Comparison of ENCODE assay signal across 7 cellular contexts in genomic region chr4:7335363-7336066, GRCh38.
DNase-seq lines count a peak whose midpoint lies in the region; TF ChIP-seq lines count a peak whose summit lies in the region.

No MANE protein-coding gene starts in this region.

- H3K4me3 ChIP-seq in GM12864 (ENCODE audit: low read depth, low read length) (no peak overlapping the region), liver (ENCODE audit: low read depth in 1 of 3, low read length in 3 of 3) (no peak overlapping the region)
- no peak overlapping the region for H3K4me3 ChIP-seq in Jurkat, Clone E6-1 (ENCODE audit: low read length)

- peaks cover 5% of the 10 kb centered on the region for H3K27me3 Mint-ChIP-seq in chondrocyte (ENCODE audit: low read depth)

- no peaks in the 10 kb centered on the region for H3K9me3 ChIP-seq in liver (ENCODE audit: control insufficient read depth in 4 of 4, low read length in 3 of 4)

- no peak overlapping the region for H3K27ac ChIP-seq in liver (ENCODE audit: low read depth in 1 of 2, low read length in 2 of 2)

- WGBS in liver, result 67% methylated on average over 24 of the region's 24 CpGs

- peaks cover 3% of the 10 kb centered on the region for H3K9me3 Mint-ChIP-seq in chondrocyte (ENCODE audit: low read depth)

- no peak overlapping the region for H3K9ac ChIP-seq in liver (ENCODE audit: low read depth in 1 of 2, low read length in 2 of 2)

- H3K4me1 Mint-ChIP-seq in chondrocyte (ENCODE audit: low read depth), result peaks cover 47% of the 10 kb centered on the region

- peaks cover 0 to 13% (median 5%) of the 10 kb centered on the region in 4 donors for H3K4me1 ChIP-seq in liver (ENCODE audit: control insufficient read depth in 4 of 4, insufficient read depth in 4 of 4, low read length in 3 of 4)

- DNase-seq in GM12864 (ENCODE audit: low read depth) (no peak), UCSD-AML1 (lab: John Stamatoyannopoulos, UW; ENCODE audit: unreplicated experiment) (peak; percentile 72), chondrocyte (ENCODE audit: low spot score) (peak; percentile 92), ureter (ENCODE audit: low spot score) (no peak)
- DNase-seq in Jurkat, Clone E6-1 (ENCODE audit: low read depth, low spot score), result peak; percentile 66
- DNase-seq in stimulated activated CD8-positive, alpha-beta memory T cell treated with anti-CD3 and anti-CD28 coated beads, Interleukin-7, amount 100 ng/mL, for 48 hours (ENCODE audit: extremely low read depth in 1 of 2, low read depth in 1 of 2), result peak; percentile 27 to 47

- no peaks in the 10 kb centered on the region for H3K36me3 ChIP-seq in liver (ENCODE audit: control insufficient read depth in 4 of 4, insufficient read depth in 3 of 4, low read depth in 1 of 4, low read length in 3 of 4)

- H3K36me3 Mint-ChIP-seq in chondrocyte (ENCODE audit: low read depth), result peaks cover 3% of the 10 kb centered on the region

- H3K27ac Mint-ChIP-seq in chondrocyte (ENCODE audit: unreplicated experiment), result no peak overlapping the region

- no peaks in the 10 kb centered on the region for H3K27me3 ChIP-seq in liver (ENCODE audit: control insufficient read depth in 4 of 4, insufficient read depth in 4 of 4, low read length in 3 of 4)

- no peak overlapping the region for H3K4me3 Mint-ChIP-seq in chondrocyte (ENCODE audit: unreplicated experiment)

- peak; percentile 62 to 81 for TF ChIP-seq RAD21 in liver (IDR thresholded peaks at IDR 0.05)

- TF ChIP-seq CTCF in GM12864 (IDR thresholded peaks at IDR 0.05; ENCODE audit: low read depth, low read length, missing control alignments) (peak; percentile 89), chondrocyte (IDR thresholded peaks at IDR 0.05) (peak; percentile 80), liver (IDR thresholded peaks at IDR 0.05; ENCODE audit: low read depth, low read length, missing input control) (peak; percentile 58)

TF ChIP-seq in liver, 16 proteins besides CTCF, POLR2A, EP300 and RAD21:
- peak in 1 of 2 donors; percentile 44 for TF ChIP-seq RXRA (IDR thresholded peaks at IDR 0.05)
- TF ChIP-seq ATF3 (IDR thresholded peaks at IDR 0.05), result no peak
- TF ChIP-seq GABPA (IDR thresholded peaks at IDR 0.05 in 1 of 2, conservative IDR thresholded peaks at IDR 0.05 in 1 of 2), result no peak

Comparison
In these comparisons a context has a peak if more than half of its experiments do, and no peak if none do; other contexts are left out.
1. DNase-seq: peak in Jurkat, Clone E6-1 (single experiment), UCSD-AML1 (single experiment), chondrocyte (single experiment) and stimulated activated CD8-positive, alpha-beta memory T cell treated with anti-CD3 and anti-CD28 coated beads, Interleukin-7, amount 100 ng/mL, for 48 hours (2 of 2); none in GM12864 (single experiment) and ureter (single experiment).
2. Peak in every context shown above with its lines, with median percentiles within 50 percentile points of each other: CTCF ChIP-seq.